ENCODE assay signal across 1 cellular context in the genomic region with DNA sequence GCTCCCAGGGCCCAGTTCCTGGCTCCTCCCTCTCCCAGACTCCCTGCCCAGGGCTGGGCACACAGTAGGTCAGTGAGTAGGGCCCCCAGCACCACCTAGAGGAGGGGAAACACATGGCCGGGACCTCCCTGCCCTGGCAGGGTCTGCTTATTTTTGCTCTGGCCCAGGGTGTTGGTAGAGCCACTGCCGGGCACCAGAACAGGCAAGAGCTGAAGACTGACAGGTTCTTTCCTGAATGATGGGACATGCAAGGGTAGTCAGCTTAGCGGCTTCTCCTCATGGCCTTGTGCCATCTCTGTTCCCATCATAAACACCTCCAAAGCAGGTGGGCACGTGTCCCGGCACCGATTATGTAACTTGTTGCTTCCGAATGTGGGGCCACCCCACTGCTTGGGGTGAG.
TF ChIP-seq lines count a peak whose summit lies in the region.

No MANE protein-coding gene starts in this region.

TF ChIP-seq in H1, 55 proteins besides CTCF, POLR2A, EP300 and RAD21:
- TF ChIP-seq JUND (IDR thresholded peaks at IDR 0.05; ENCODE audit: low read length): no peak
- no peak for TF ChIP-seq POLR2AphosphoS5 (IDR thresholded peaks at IDR 0.05; ENCODE audit: low read depth, low read length)
- TF ChIP-seq YY1 (IDR thresholded peaks at IDR 0.05; ENCODE audit: low read depth, low read length): no peak
- TF ChIP-seq SUZ12 (IDR thresholded peaks at IDR 0.05; ENCODE audit: low read length): no peak
- TF ChIP-seq TAF7 (optimal IDR thresholded peaks at IDR 0.05; ENCODE audit: borderline replicate concordance, low read depth, low read length): no peak
- TF ChIP-seq HDAC2 (IDR thresholded peaks at IDR 0.05; ENCODE audit: borderline replicate concordance in 1 of 2, low read depth in 2 of 2, low read length in 2 of 2): no peak
- TF ChIP-seq KDM1A (IDR thresholded peaks at IDR 0.05; ENCODE audit: borderline replicate concordance, low read length): no peak
- TF ChIP-seq, protein P1, sequence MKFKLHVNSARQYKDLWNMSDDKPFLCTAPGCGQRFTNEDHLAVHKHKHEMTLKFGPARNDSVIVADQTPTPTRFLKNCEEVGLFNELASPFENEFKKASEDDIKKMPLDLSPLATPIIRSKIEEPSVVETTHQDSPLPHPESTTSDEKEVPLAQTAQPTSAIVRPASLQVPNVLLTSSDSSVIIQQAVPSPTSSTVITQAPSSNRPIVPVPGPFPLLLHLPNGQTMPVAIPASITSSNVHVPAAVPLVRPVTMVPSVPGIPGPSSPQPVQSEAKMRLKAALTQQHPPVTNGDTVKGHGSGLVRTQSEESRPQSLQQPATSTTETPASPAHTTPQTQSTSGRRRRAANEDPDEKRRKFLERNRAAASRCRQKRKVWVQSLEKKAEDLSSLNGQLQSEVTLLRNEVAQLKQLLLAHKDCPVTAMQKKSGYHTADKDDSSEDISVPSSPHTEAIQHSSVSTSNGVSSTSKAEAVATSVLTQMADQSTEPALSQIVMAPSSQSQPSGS (IDR thresholded peaks at IDR 0.05; ENCODE audit: low read length): no peak
- TF ChIP-seq NRF1 (IDR thresholded peaks at IDR 0.05; ENCODE audit: low read depth, low read length): no peak
- TF ChIP-seq HDAC6 (IDR thresholded peaks at IDR 0.05; ENCODE audit: low read depth, low read length): no peak
- no peak for TF ChIP-seq PHF8 (conservative IDR thresholded peaks at IDR 0.05; ENCODE audit: low read depth, low read length)
- TF ChIP-seq, protein P2, sequence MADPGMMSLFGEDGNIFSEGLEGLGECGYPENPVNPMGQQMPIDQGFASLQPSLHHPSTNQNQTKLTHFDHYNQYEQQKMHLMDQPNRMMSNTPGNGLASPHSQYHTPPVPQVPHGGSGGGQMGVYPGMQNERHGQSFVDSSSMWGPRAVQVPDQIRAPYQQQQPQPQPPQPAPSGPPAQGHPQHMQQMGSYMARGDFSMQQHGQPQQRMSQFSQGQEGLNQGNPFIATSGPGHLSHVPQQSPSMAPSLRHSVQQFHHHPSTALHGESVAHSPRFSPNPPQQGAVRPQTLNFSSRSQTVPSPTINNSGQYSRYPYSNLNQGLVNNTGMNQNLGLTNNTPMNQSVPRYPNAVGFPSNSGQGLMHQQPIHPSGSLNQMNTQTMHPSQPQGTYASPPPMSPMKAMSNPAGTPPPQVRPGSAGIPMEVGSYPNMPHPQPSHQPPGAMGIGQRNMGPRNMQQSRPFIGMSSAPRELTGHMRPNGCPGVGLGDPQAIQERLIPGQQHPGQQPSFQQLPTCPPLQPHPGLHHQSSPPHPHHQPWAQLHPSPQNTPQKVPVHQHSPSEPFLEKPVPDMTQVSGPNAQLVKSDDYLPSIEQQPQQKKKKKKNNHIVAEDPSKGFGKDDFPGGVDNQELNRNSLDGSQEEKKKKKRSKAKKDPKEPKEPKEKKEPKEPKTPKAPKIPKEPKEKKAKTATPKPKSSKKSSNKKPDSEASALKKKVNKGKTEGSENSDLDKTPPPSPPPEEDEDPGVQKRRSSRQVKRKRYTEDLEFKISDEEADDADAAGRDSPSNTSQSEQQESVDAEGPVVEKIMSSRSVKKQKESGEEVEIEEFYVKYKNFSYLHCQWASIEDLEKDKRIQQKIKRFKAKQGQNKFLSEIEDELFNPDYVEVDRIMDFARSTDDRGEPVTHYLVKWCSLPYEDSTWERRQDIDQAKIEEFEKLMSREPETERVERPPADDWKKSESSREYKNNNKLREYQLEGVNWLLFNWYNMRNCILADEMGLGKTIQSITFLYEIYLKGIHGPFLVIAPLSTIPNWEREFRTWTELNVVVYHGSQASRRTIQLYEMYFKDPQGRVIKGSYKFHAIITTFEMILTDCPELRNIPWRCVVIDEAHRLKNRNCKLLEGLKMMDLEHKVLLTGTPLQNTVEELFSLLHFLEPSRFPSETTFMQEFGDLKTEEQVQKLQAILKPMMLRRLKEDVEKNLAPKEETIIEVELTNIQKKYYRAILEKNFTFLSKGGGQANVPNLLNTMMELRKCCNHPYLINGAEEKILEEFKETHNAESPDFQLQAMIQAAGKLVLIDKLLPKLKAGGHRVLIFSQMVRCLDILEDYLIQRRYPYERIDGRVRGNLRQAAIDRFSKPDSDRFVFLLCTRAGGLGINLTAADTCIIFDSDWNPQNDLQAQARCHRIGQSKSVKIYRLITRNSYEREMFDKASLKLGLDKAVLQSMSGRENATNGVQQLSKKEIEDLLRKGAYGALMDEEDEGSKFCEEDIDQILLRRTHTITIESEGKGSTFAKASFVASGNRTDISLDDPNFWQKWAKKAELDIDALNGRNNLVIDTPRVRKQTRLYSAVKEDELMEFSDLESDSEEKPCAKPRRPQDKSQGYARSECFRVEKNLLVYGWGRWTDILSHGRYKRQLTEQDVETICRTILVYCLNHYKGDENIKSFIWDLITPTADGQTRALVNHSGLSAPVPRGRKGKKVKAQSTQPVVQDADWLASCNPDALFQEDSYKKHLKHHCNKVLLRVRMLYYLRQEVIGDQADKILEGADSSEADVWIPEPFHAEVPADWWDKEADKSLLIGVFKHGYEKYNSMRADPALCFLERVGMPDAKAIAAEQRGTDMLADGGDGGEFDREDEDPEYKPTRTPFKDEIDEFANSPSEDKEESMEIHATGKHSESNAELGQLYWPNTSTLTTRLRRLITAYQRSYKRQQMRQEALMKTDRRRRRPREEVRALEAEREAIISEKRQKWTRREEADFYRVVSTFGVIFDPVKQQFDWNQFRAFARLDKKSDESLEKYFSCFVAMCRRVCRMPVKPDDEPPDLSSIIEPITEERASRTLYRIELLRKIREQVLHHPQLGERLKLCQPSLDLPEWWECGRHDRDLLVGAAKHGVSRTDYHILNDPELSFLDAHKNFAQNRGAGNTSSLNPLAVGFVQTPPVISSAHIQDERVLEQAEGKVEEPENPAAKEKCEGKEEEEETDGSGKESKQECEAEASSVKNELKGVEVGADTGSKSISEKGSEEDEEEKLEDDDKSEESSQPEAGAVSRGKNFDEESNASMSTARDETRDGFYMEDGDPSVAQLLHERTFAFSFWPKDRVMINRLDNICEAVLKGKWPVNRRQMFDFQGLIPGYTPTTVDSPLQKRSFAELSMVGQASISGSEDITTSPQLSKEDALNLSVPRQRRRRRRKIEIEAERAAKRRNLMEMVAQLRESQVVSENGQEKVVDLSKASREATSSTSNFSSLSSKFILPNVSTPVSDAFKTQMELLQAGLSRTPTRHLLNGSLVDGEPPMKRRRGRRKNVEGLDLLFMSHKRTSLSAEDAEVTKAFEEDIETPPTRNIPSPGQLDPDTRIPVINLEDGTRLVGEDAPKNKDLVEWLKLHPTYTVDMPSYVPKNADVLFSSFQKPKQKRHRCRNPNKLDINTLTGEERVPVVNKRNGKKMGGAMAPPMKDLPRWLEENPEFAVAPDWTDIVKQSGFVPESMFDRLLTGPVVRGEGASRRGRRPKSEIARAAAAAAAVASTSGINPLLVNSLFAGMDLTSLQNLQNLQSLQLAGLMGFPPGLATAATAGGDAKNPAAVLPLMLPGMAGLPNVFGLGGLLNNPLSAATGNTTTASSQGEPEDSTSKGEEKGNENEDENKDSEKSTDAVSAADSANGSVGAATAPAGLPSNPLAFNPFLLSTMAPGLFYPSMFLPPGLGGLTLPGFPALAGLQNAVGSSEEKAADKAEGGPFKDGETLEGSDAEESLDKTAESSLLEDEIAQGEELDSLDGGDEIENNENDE (IDR thresholded peaks at IDR 0.05; ENCODE audit: insufficient replicate concordance, low read length): no peak
- TF ChIP-seq TCF12 (IDR thresholded peaks at IDR 0.05; ENCODE audit: low read depth, low read length): no peak
- no peak for TF ChIP-seq KDM4A (IDR thresholded peaks at IDR 0.05; ENCODE audit: low read depth, low read length, severe bottlenecking)
- no peak for TF ChIP-seq SP2 (IDR thresholded peaks at IDR 0.05; ENCODE audit: low read length)
TF ChIP-seq in H1: peak in this region for 0.
